Comparison of ENCODE assay signal across 1 cellular context in the genomic region with DNA sequence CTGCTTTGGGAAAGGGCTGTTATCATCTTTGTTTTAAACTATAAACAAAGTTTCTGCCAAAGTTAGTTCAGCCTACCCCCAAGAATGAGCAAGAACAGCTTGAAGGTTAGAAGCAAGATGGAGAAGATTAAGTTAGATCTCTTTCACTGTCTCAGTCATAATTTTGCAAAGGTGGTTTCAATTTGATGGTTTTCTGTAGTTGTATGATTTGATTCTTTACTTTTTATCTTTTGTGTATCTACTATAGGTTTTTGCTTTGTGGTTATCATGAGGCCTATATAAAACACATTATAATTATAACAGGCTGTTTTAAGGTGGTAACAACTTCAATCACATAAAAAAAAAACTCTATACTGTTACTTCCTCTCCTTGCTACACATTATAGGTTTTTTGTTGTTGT.
TF ChIP-seq lines count a peak whose summit lies in the region.

No MANE protein-coding gene starts in this region.

TF ChIP-seq in A549, 52 proteins besides CTCF, POLR2A, EP300 and RAD21 (continued from another document):
- TF ChIP-seq BCL3 (IDR thresholded peaks at IDR 0.05), result no peak
- TF ChIP-seq HOXB5 (CRISPR knock-in tag; IDR thresholded peaks at IDR 0.05), result no peak
- TF ChIP-seq MYC (IDR thresholded peaks at IDR 0.05; ENCODE audit: borderline replicate concordance, low read length), result no peak
- TF ChIP-seq USF2 (IDR thresholded peaks at IDR 0.05), result no peak
- TF ChIP-seq ZC3H11A (IDR thresholded peaks at IDR 0.05), result no peak
- TF ChIP-seq NFE2L2 (conservative IDR thresholded peaks at IDR 0.05; ENCODE audit: low read length), result no peak
- no peak for TF ChIP-seq SMC3 (IDR thresholded peaks at IDR 0.05)
- TF ChIP-seq MAX (IDR thresholded peaks at IDR 0.05), result no peak
- TF ChIP-seq FOXS1 (CRISPR knock-in tag; IDR thresholded peaks at IDR 0.05), result no peak
- no peak for TF ChIP-seq ZSCAN20 (CRISPR knock-in tag; IDR thresholded peaks at IDR 0.05)
- no peak for TF ChIP-seq HEYL (CRISPR knock-in tag; IDR thresholded peaks at IDR 0.05)
